Comparison of ENCODE assay signal across 8 cellular contexts in the genomic region with DNA sequence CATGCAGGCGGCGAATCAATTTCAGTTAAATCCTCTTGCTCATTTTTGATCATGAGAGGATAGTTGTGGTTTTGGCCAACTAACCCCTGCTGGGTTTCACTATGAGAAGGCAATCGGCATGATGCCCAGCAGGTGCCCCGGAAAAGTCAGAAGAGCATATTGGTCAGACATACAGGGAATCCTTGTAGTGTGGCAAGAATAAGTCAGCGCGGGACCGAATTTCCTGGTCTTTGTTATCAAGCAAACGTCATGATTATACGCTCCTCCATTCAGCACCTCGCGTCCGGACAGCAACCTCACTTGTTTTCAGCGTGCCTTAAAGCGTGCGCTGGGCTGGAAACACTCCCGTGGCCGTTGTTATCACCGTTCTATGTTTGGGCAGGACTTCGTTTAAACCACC. TPM values are rescaled to one million over a fixed set of nuclear protein-coding genes. Genes with fewer than 3 reads are reported as not detected.
DNase-seq lines count a peak whose midpoint lies in the region; ATAC-seq and TF ChIP-seq lines count a peak whose summit lies in the region.

No MANE protein-coding gene starts in this region.

- H3K36me3 ChIP-seq in iPS-18a (ENCODE audit: control insufficient read depth, low read depth, low read length) = no peaks in the 10 kb centered on the region
- no peaks in the 10 kb centered on the region for H3K36me3 ChIP-seq in PC-9 (ENCODE audit: low read depth)

- H3K9me2 ChIP-seq in PC-9 (ENCODE audit: insufficient read depth) = no peaks in the 10 kb centered on the region

- H3K9me3 ChIP-seq in iPS-18a (ENCODE audit: control insufficient read depth, low read depth, low read length) = no peaks in the 10 kb centered on the region
- H3K9me3 ChIP-seq in PC-9 (ENCODE audit: insufficient read depth, low read depth) = peaks cover 2% of the 10 kb centered on the region; the same call in 1 of the 2 replicates

- CTCF ChIA-PET in PC-9 (lab: Charles Lee) = no interaction called here

- H3K27me3 Mint-ChIP-seq in activated naive CD8-positive, alpha-beta T cell treated with anti-CD3 and anti-CD28 coated beads for 36 hours = peaks cover 72% of the 10 kb centered on the region

- DNase-seq in ELF-1 (ENCODE audit: low read depth, low spot score) (peak; percentile 70), NOMO-1 treated with dmso at 0.1 percent for 144 hours (lab: John Stamatoyannopoulos, UW; ENCODE audit: unreplicated experiment) (peak; percentile 31), PC-9 (no peak), cerebellar nuclear complex (lab: John Stamatoyannopoulos, UW) (no peak)
- peak; percentile 57 for DNase-seq in activated naive CD8-positive, alpha-beta T cell treated with anti-CD3 and anti-CD28 coated beads for 36 hours
- DNase-seq in stimulated activated CD4-positive, alpha-beta T cell treated with anti-CD3 and anti-CD28 coated beads, Interleukin-1b, Interleukin-23, amount 100 ng/mL, for 48 hours = peak; percentile 54

- H4K20me1 ChIP-seq in PC-9 (ENCODE audit: insufficient read depth) = no peaks in the 10 kb centered on the region

- peaks cover 6% of the 10 kb centered on the region; the same call in 1 of the 2 replicates for H3F3A ChIP-seq in PC-9 (ENCODE audit: insufficient read depth, low read depth)

- no peak for TF ChIP-seq CTCF in PC-9 (conservative IDR thresholded peaks at IDR 0.05)

- H3K9ac ChIP-seq in iPS-18a (ENCODE audit: low read length) = no peak overlapping the region

- peaks cover 11% of the 10 kb centered on the region for H3K4me1 ChIP-seq in iPS-18a (ENCODE audit: control insufficient read depth, low read depth, low read length)
- H3K4me1 ChIP-seq in PC-9 (replicated peaks; ENCODE audit: insufficient read depth) = no peaks in the 10 kb centered on the region

- H2AFZ ChIP-seq in PC-9 = no peak overlapping the region

- H3K27ac Mint-ChIP-seq in activated naive CD8-positive, alpha-beta T cell treated with anti-CD3 and anti-CD28 coated beads for 36 hours = no peak overlapping the region

- H3K79me2 ChIP-seq in PC-9 (ENCODE audit: low read depth) = no peaks in the 10 kb centered on the region

- peak overlapping the region; percentile 56 for H3K4me3 Mint-ChIP-seq in activated naive CD8-positive, alpha-beta T cell treated with anti-CD3 and anti-CD28 coated beads for 36 hours

- peak; percentile 54 for ATAC-seq in HG03139 (IDR thresholded peaks at IDR 0.05; ENCODE audit: unreplicated experiment)

- no peak overlapping the region for H3K4me2 ChIP-seq in PC-9

- peaks cover 3% of the 10 kb centered on the region for H3K9me3 Mint-ChIP-seq in activated naive CD8-positive, alpha-beta T cell treated with anti-CD3 and anti-CD28 coated beads for 36 hours

- POLR2A ChIA-PET in PC-9 (lab: Charles Lee; ENCODE audit: unreplicated experiment) = no interaction called here

- BruUV-seq in PC-9 (replicated peaks; lab: Mats Ljungman, UMichigan) = no TSS peak

- peaks cover 15% of the 10 kb centered on the region for H3K4me1 Mint-ChIP-seq in activated naive CD8-positive, alpha-beta T cell treated with anti-CD3 and anti-CD28 coated beads for 36 hours

- H3K27ac ChIP-seq in iPS-18a (ENCODE audit: low read length) = no peak overlapping the region
- H3K27ac ChIP-seq in PC-9 = no peak overlapping the region

- H3K4me3 ChIP-seq in iPS-18a (ENCODE audit: low read length) (peak overlapping the region; percentile 48), PC-9 (no peak overlapping the region)

- no peaks in the 10 kb centered on the region for H3K36me3 Mint-ChIP-seq in activated naive CD8-positive, alpha-beta T cell treated with anti-CD3 and anti-CD28 coated beads for 36 hours

- H3K27me3 ChIP-seq in iPS-18a (ENCODE audit: control insufficient read depth, insufficient read depth, low read length) (peaks cover 56% of the 10 kb centered on the region), PC-9 (ENCODE audit: insufficient read depth, low read depth) (no peaks in the 10 kb centered on the region)

- intact Hi-C loops in PC-9 (cut with micrococcal nuclease; ENCODE audit: unreplicated experiment) = no loop called here

RNA-seq across cellular contexts. Expression of gene TBC1D30, which starts 1.8 kb away (rescaled TPM):
- total RNA-seq in activated naive CD8-positive, alpha-beta T cell treated with anti-CD3 and anti-CD28 coated beads for 36 hours = 1 to 10 TPM; 1.6 to 1.7 TPM
- total RNA-seq in PC-9 (2021) = 8.6 and 9.0 TPM in 2 replicates

Comparison
In these comparisons a context has a peak if more than half of its experiments do, and no peak if none do; other contexts are left out.
1. DNase-seq: peak in ELF-1 (single experiment), NOMO-1 treated with dmso at 0.1 percent for 144 hours (single experiment), activated naive CD8-positive, alpha-beta T cell treated with anti-CD3 and anti-CD28 coated beads for 36 hours (single experiment) and stimulated activated CD4-positive, alpha-beta T cell treated with anti-CD3 and anti-CD28 coated beads, Interleukin-1b, Interleukin-23, amount 100 ng/mL, for 48 hours (single experiment); none in PC-9 (0 of 2) and cerebellar nuclear complex (0 of 2).